15 cellular contexts compared by ENCODE assay signal in the genomic region with DNA sequence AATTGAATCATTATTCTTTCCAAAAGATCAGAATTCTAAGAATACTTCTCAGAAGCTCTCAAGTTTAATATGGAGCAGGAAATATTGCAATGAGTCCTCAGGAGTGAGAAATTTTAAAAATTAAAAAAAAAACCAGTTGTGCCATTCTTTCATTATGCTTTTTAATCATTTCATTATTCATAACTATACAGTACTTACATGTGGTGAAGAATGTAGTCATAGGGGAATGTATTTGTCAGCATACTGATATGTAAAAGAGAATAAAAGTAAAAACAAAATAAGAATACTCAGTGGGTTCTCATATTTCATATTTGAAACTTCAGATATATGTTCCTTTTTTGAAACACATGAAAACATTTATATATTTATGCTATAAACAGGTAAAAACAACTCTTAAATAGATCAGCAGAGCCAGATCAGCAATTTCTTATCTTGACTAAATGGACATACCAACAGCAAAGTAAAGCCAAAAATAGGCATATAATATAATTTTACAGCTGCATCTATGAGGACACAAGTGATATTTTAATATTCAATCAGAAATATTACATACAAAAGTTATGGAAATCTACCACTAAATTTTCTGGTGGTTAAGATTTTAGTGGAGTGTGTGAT. TPM values are rescaled to one million over a fixed set of nuclear protein-coding genes. Genes with fewer than 3 reads are reported as not detected.
A peak's percentile ranks its signal among the peaks of the same experiment; 100 is the strongest.
DNase-seq lines count a peak whose midpoint lies in the region; ATAC-seq and TF ChIP-seq lines count a peak whose summit lies in the region.
"Had no signal": no experiment of that assay in that cellular context is flagged by ENCODE, and none has a peak within 500 bp of the region (broad histone marks: within the 10 kb centered on the region; RNA-seq: fewer than 3 reads in every experiment).

No MANE protein-coding gene starts in this region.

- H3K27ac ChIP-seq in OCI-LY3 (ENCODE audit: low read length): peak overlapping the region; percentile 33; the same call in 1 of the 2 replicates
- H3K27ac ChIP-seq: BLaER1 had no signal

- H2AFZ ChIP-seq in OCI-LY3 (ENCODE audit: low read depth, low read length): no peak overlapping the region

- H3K27ac Mint-ChIP-seq in activated CD4-positive, alpha-beta T cell treated with anti-CD3 and anti-CD28 coated beads for 36 hours: no peak overlapping the region
- H3K27ac Mint-ChIP-seq in activated naive CD4-positive, alpha-beta T cell treated with anti-CD3 and anti-CD28 coated beads, Interleukin-2, amount 50 U/mL, for 24 hours: peak overlapping the region; percentile 32
- H3K27ac Mint-ChIP-seq: CD4-positive, alpha-beta memory T cell; H9 had no signal

- H3K4me3 Mint-ChIP-seq in activated CD4-positive, alpha-beta T cell treated with anti-CD3 and anti-CD28 coated beads for 36 hours: no peak overlapping the region
- H3K4me3 Mint-ChIP-seq in activated naive CD4-positive, alpha-beta T cell treated with anti-CD3 and anti-CD28 coated beads, Interleukin-2, amount 50 U/mL, for 24 hours: no peak overlapping the region
- H3K4me3 Mint-ChIP-seq: CD14-positive monocyte; CD4-positive, alpha-beta memory T cell; H9 had no signal

- peaks cover 13% of the 10 kb centered on the region for H3K4me1 Mint-ChIP-seq in activated CD4-positive, alpha-beta T cell treated with anti-CD3 and anti-CD28 coated beads for 36 hours
- no peaks in the 10 kb centered on the region for H3K4me1 Mint-ChIP-seq in activated naive CD4-positive, alpha-beta T cell treated with anti-CD3 and anti-CD28 coated beads, Interleukin-2, amount 50 U/mL, for 24 hours
- H3K4me1 Mint-ChIP-seq: CD4-positive, alpha-beta memory T cell; H9 had no signal

- DNase-seq in activated CD4-positive, alpha-beta T cell treated with anti-CD3 and anti-CD28 coated beads for 36 hours: no peak
- no peak for DNase-seq in activated CD4-positive, alpha-beta T cell treated with anti-CD3 and anti-CD28 coated beads for 1 hour
- DNase-seq in activated naive CD4-positive, alpha-beta T cell (lab: John Stamatoyannopoulos, UW): no peak
- DNase-seq in cardiac septum (ENCODE audit: low spot score) (no peak), DMS79 (lab: John Stamatoyannopoulos, UW) (no peak)
- DNase-seq: 8988T; CD4-positive, alpha-beta memory T cell; DND-41; EL; H9 had no signal

- intact Hi-C loops in activated CD4-positive, alpha-beta T cell treated with anti-CD3 and anti-CD28 coated beads for 36 hours (cut with DNase I, micrococcal nuclease): no loop called here
- intact Hi-C loops in cardiac septum (cut with DNase I): no loop called here

- CTCF ChIA-PET in activated CD4-positive, alpha-beta T cell treated with anti-CD3 and anti-CD28 coated beads for 36 hours (lab: Charles Lee): interaction anchor here (0.6 kb wide), 1 partner anchor 80 kb away, joined by 3 read pairs; no protein-coding TSS in a partner anchor

- H4K20me1 ChIP-seq in OCI-LY3 (ENCODE audit: insufficient read depth, low read length): no peaks in the 10 kb centered on the region
- H4K20me1 ChIP-seq: BLaER1 had no signal

- no peak overlapping the region for H3K9ac ChIP-seq in OCI-LY3 (ENCODE audit: low read length)
- H3K9ac ChIP-seq: BLaER1 had no signal

- H3K4me1 ChIP-seq in OCI-LY3 (ENCODE audit: low read length): peaks cover 20% of the 10 kb centered on the region
- H3K4me1 ChIP-seq: BLaER1 had no signal

- no peak for TF ChIP-seq CTCF in OCI-LY3 (IDR thresholded peaks at IDR 0.05; ENCODE audit: low read depth, low read length)

- no peaks in the 10 kb centered on the region for H3K9me3 Mint-ChIP-seq in activated CD4-positive, alpha-beta T cell treated with anti-CD3 and anti-CD28 coated beads for 36 hours (ENCODE audit: low read depth)
- H3K9me3 Mint-ChIP-seq in activated naive CD4-positive, alpha-beta T cell treated with anti-CD3 and anti-CD28 coated beads, Interleukin-2, amount 50 U/mL, for 24 hours: no peaks in the 10 kb centered on the region
- H3K9me3 Mint-ChIP-seq: CD4-positive, alpha-beta memory T cell had no signal

- H3K36me3 Mint-ChIP-seq in activated CD4-positive, alpha-beta T cell treated with anti-CD3 and anti-CD28 coated beads for 36 hours (ENCODE audit: low read depth): no peaks in the 10 kb centered on the region
- H3K36me3 Mint-ChIP-seq in activated naive CD4-positive, alpha-beta T cell treated with anti-CD3 and anti-CD28 coated beads, Interleukin-2, amount 50 U/mL, for 24 hours: no peaks in the 10 kb centered on the region
- H3K36me3 Mint-ChIP-seq: CD14-positive monocyte; CD4-positive, alpha-beta memory T cell had no signal

- POLR2A ChIA-PET in activated CD4-positive, alpha-beta T cell treated with anti-CD3 and anti-CD28 coated beads for 36 hours (lab: Charles Lee): no interaction called here

- peak overlapping the region; percentile 38 for H3K4me2 ChIP-seq in OCI-LY3 (ENCODE audit: low read length)
- H3K4me2 ChIP-seq: BLaER1 had no signal

- peaks cover 25% of the 10 kb centered on the region for H3K27me3 Mint-ChIP-seq in activated CD4-positive, alpha-beta T cell treated with anti-CD3 and anti-CD28 coated beads for 36 hours
- peaks cover 12% of the 10 kb centered on the region for H3K27me3 Mint-ChIP-seq in activated naive CD4-positive, alpha-beta T cell treated with anti-CD3 and anti-CD28 coated beads, Interleukin-2, amount 50 U/mL, for 24 hours

- H3K9me3 ChIP-seq in OCI-LY3 (ENCODE audit: insufficient read depth, low read length): no peaks in the 10 kb centered on the region
- H3K9me3 ChIP-seq: BLaER1 had no signal

- H3K4me3 ChIP-seq in OCI-LY3 (ENCODE audit: low read length): no peak overlapping the region
- H3K4me3 ChIP-seq: BLaER1, GM12878 had no signal

- H3K79me2 ChIP-seq in OCI-LY3 (ENCODE audit: low read length): no peaks in the 10 kb centered on the region

- peak; percentile 74 for ATAC-seq in activated CD4-positive, alpha-beta T cell treated with anti-CD3 and anti-CD28 coated beads for 36 hours
- ATAC-seq: GM12878 had no signal

- no peaks in the 10 kb centered on the region for H3K36me3 ChIP-seq in OCI-LY3 (replicated peaks; ENCODE audit: low read depth, low read length)
- H3K36me3 ChIP-seq: BLaER1 had no signal

- H3K27me3 ChIP-seq in OCI-LY3 (ENCODE audit: low read depth, low read length): no peaks in the 10 kb centered on the region
- H3K27me3 ChIP-seq: BLaER1 had no signal

RNA-seq across cellular contexts. Expression of a gene that starts 19.9 kb away (rescaled TPM):
- total RNA-seq in activated CD4-positive, alpha-beta T cell treated with anti-CD3 and anti-CD28 coated beads for 36 hours: 10 to 100 TPM; 32.8 to 33.0 TPM
- 12.1 TPM for total RNA-seq in cardiac septum
